In genomic region chr12:20415641-20416040, GRCh38 we compare ENCODE assay signal across 23 cellular contexts. TPM values are rescaled to one million over a fixed set of nuclear protein-coding genes. Genes with fewer than 3 reads are reported as not detected.
"Had no signal": no experiment of that assay in that cellular context is flagged by ENCODE, and none has a peak within 500 bp of the region (broad histone marks: within the 10 kb centered on the region; RNA-seq: fewer than 3 reads in every experiment).

No MANE protein-coding gene starts in this region.

- H3K4me1 ChIP-seq: esophagus squamous epithelium, thyroid gland, upper lobe of left lung had no signal

- DNase-seq: activated B cell treated with CpG ODN at 0.5 μM for 24 hours; activated CD4-positive, alpha-beta T cell treated with anti-CD3 and anti-CD28 coated beads, Interleukin-2, amount 50 U/mL, for 1 hour; activated CD8-positive, alpha-beta memory T cell treated with anti-CD3 and anti-CD28 coated beads, Interleukin-2, amount 10 ng/mL, durations not matched to agents 7 days and 5 days; activated CD8-positive, alpha-beta T cell treated with anti-CD3 and anti-CD28 coated beads for 36 hours; activated naive CD8-positive, alpha-beta T cell treated with anti-CD3 and anti-CD28 coated beads, Interleukin-2, amount 50 U/mL, for 24 hours; activated T-cell treated with anti-CD3 and anti-CD28 coated beads, Interleukin-2, amount 50 U/mL, for 48 hours; endodermal cell; esophagus squamous epithelium; naive thymus-derived CD4-positive, alpha-beta T cell; stimulated activated CD4-positive, alpha-beta T cell treated with anti-CD3 and anti-CD28 coated beads, Interleukin-15, amount 100 ng/mL, for 24 hours; stimulated activated CD4-positive, alpha-beta T cell treated with anti-CD3 and anti-CD28 coated beads, Interleukin-2, amount 100 ng/mL, for 24 hours; stimulated activated naive B cell treated with anti-CD40 and anti-IgM and Interleukin-4, amounts not matched to agents 10 μg/mL and 1 μg/mL and 100 μg/mL, for 72 hours; stomach; T-helper 2 cell; thyroid gland; upper lobe of left lung had no signal

- H3K4me3 ChIP-seq: cardiac muscle cell, esophagus squamous epithelium, gastroesophageal sphincter, ovary, stomach, thyroid gland, upper lobe of left lung had no signal

- H3K27ac Mint-ChIP-seq: activated B cell treated with CpG ODN at 0.5 μM for 24 hours; activated CD8-positive, alpha-beta memory T cell treated with anti-CD3 and anti-CD28 coated beads, Interleukin-2, amount 10 ng/mL, durations not matched to agents 7 days and 5 days; activated CD8-positive, alpha-beta T cell treated with anti-CD3 and anti-CD28 coated beads for 36 hours; activated naive CD4-positive, alpha-beta T cell treated with anti-CD3 and anti-CD28 coated beads, Interleukin-2, amount 50 U/mL, for 24 hours; activated naive CD8-positive, alpha-beta T cell treated with anti-CD3 and anti-CD28 coated beads, Interleukin-2, amount 50 U/mL, for 24 hours; activated T-helper 2 cell treated with anti-CD3 and anti-CD28 coated beads, Interferon-gamma antibody, Interleukin-2, Interleukin-4, amounts not matched to agents 10 μg/mL and 5 μg/mL and 100 μg/mL, durations not matched to agents 14 hours and 24 hours and 36 hours; endodermal cell; mesothelial cell of epicardium; naive thymus-derived CD4-positive, alpha-beta T cell; progenitor cell of endocrine pancreas; stimulated activated naive B cell treated with anti-CD40 and anti-IgM and Interleukin-4, amounts not matched to agents 10 μg/mL and 1 μg/mL and 100 μg/mL, for 72 hours had no signal

- H3K27ac ChIP-seq: cardiac muscle cell, esophagus squamous epithelium, gastroesophageal sphincter, ovary, stomach, thyroid gland had no signal

- ATAC-seq: activated CD8-positive, alpha-beta memory T cell treated with anti-CD3 and anti-CD28 coated beads, Interleukin-2, amount 10 ng/mL, durations not matched to agents 7 days and 5 days; activated CD8-positive, alpha-beta T cell treated with anti-CD3 and anti-CD28 coated beads for 36 hours; activated naive CD8-positive, alpha-beta T cell treated with anti-CD3 and anti-CD28 coated beads, Interleukin-2, amount 50 U/mL, for 24 hours; gastroesophageal sphincter; naive thymus-derived CD4-positive, alpha-beta T cell; stimulated activated naive B cell treated with anti-CD40 and anti-IgM and Interleukin-4, amounts not matched to agents 10 μg/mL and 1 μg/mL and 100 μg/mL, for 72 hours had no signal

- H3K36me3 Mint-ChIP-seq: activated CD8-positive, alpha-beta memory T cell treated with anti-CD3 and anti-CD28 coated beads, Interleukin-2, amount 10 ng/mL, durations not matched to agents 7 days and 5 days; activated naive CD4-positive, alpha-beta T cell treated with anti-CD3 and anti-CD28 coated beads, Interleukin-2, amount 50 U/mL, for 24 hours; mesothelial cell of epicardium; stimulated activated naive B cell treated with anti-CD40 and anti-IgM and Interleukin-4, amounts not matched to agents 10 μg/mL and 1 μg/mL and 100 μg/mL, for 72 hours had no signal

- H3K9me3 ChIP-seq: esophagus squamous epithelium, gastroesophageal sphincter, ovary, stomach, thyroid gland, upper lobe of left lung had no signal

- H3K4me3 Mint-ChIP-seq: activated B cell treated with CpG ODN at 0.5 μM for 24 hours; activated CD8-positive, alpha-beta memory T cell treated with anti-CD3 and anti-CD28 coated beads, Interleukin-2, amount 10 ng/mL, durations not matched to agents 7 days and 5 days; activated CD8-positive, alpha-beta T cell treated with anti-CD3 and anti-CD28 coated beads for 36 hours; activated naive CD4-positive, alpha-beta T cell treated with anti-CD3 and anti-CD28 coated beads, Interleukin-2, amount 50 U/mL, for 24 hours; activated naive CD8-positive, alpha-beta T cell treated with anti-CD3 and anti-CD28 coated beads, Interleukin-2, amount 50 U/mL, for 24 hours; endodermal cell; mesothelial cell of epicardium; naive thymus-derived CD4-positive, alpha-beta T cell; stimulated activated naive B cell treated with anti-CD40 and anti-IgM and Interleukin-4, amounts not matched to agents 10 μg/mL and 1 μg/mL and 100 μg/mL, for 72 hours had no signal

- H3K27me3 Mint-ChIP-seq: activated B cell treated with CpG ODN at 0.5 μM for 24 hours; activated CD8-positive, alpha-beta memory T cell treated with anti-CD3 and anti-CD28 coated beads, Interleukin-2, amount 10 ng/mL, durations not matched to agents 7 days and 5 days; activated CD8-positive, alpha-beta T cell treated with anti-CD3 and anti-CD28 coated beads for 36 hours; activated naive CD4-positive, alpha-beta T cell treated with anti-CD3 and anti-CD28 coated beads, Interleukin-2, amount 50 U/mL, for 24 hours; activated naive CD8-positive, alpha-beta T cell treated with anti-CD3 and anti-CD28 coated beads, Interleukin-2, amount 50 U/mL, for 24 hours; progenitor cell of endocrine pancreas; stimulated activated naive B cell treated with anti-CD40 and anti-IgM and Interleukin-4, amounts not matched to agents 10 μg/mL and 1 μg/mL and 100 μg/mL, for 72 hours had no signal

- H3K36me3 ChIP-seq: cardiac muscle cell, esophagus squamous epithelium, gastroesophageal sphincter, ovary, stomach, thyroid gland, upper lobe of left lung had no signal

- H3K4me1 Mint-ChIP-seq: activated B cell treated with CpG ODN at 0.5 μM for 24 hours; activated CD8-positive, alpha-beta memory T cell treated with anti-CD3 and anti-CD28 coated beads, Interleukin-2, amount 10 ng/mL, durations not matched to agents 7 days and 5 days; activated naive CD4-positive, alpha-beta T cell treated with anti-CD3 and anti-CD28 coated beads, Interleukin-2, amount 50 U/mL, for 24 hours; activated naive CD8-positive, alpha-beta T cell treated with anti-CD3 and anti-CD28 coated beads, Interleukin-2, amount 50 U/mL, for 24 hours; endodermal cell; naive thymus-derived CD4-positive, alpha-beta T cell; stimulated activated naive B cell treated with anti-CD40 and anti-IgM and Interleukin-4, amounts not matched to agents 10 μg/mL and 1 μg/mL and 100 μg/mL, for 72 hours had no signal

- H3K27me3 ChIP-seq: cardiac muscle cell, esophagus squamous epithelium, gastroesophageal sphincter, ovary, stomach, thyroid gland, upper lobe of left lung had no signal

- H3K9me3 Mint-ChIP-seq: activated B cell treated with CpG ODN at 0.5 μM for 24 hours; activated CD8-positive, alpha-beta T cell treated with anti-CD3 and anti-CD28 coated beads for 36 hours; activated naive CD4-positive, alpha-beta T cell treated with anti-CD3 and anti-CD28 coated beads, Interleukin-2, amount 50 U/mL, for 24 hours; activated naive CD8-positive, alpha-beta T cell treated with anti-CD3 and anti-CD28 coated beads, Interleukin-2, amount 50 U/mL, for 24 hours; activated T-helper 2 cell treated with anti-CD3 and anti-CD28 coated beads, Interferon-gamma antibody, Interleukin-2, Interleukin-4, amounts not matched to agents 10 μg/mL and 5 μg/mL and 100 μg/mL, durations not matched to agents 14 hours and 24 hours and 36 hours; endodermal cell; mesothelial cell of epicardium; stimulated activated naive B cell treated with anti-CD40 and anti-IgM and Interleukin-4, amounts not matched to agents 10 μg/mL and 1 μg/mL and 100 μg/mL, for 72 hours had no signal

RNA-seq across cellular contexts. Expression of gene PDE3A, which starts 47.3 kb away (rescaled TPM):
- total RNA-seq: activated B cell treated with CpG ODN at 0.5 μM for 24 hours; activated CD8-positive, alpha-beta memory T cell treated with anti-CD3 and anti-CD28 coated beads, Interleukin-2, amount 10 ng/mL, durations not matched to agents 7 days and 5 days; activated CD8-positive, alpha-beta T cell treated with anti-CD3 and anti-CD28 coated beads for 36 hours had no signal
- polyA plus RNA-seq: naive thymus-derived CD4-positive, alpha-beta T cell had no signal
